In the genomic region with DNA sequence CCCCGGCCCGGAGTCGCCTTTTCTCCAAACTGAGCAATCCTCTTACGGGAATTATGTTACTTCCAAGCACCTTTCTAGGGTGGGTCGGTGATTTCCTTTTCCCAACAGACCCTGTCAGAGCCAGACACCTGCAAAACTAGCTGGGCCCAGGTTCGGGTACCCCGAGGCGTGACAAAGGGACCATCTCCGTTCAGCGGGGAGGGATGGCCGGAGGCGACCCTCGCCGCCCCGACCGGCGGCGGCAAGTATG, we compare ENCODE assay signal across 9 cellular contexts. TPM values are rescaled to one million over a fixed set of nuclear protein-coding genes. Genes with fewer than 3 reads are reported as not detected.
A peak's percentile ranks its signal among the peaks of the same experiment; 100 is the strongest.
DNase-seq lines count a peak whose midpoint lies in the region; ATAC-seq and TF ChIP-seq lines count a peak whose summit lies in the region.
"Had no signal": no experiment of that assay in that cellular context is flagged by ENCODE, and none has a peak within 500 bp of the region (broad histone marks: within the 10 kb centered on the region; RNA-seq: fewer than 3 reads in every experiment).

No MANE protein-coding gene starts in this region.

- no peaks in the 10 kb centered on the region for H3K9me2 ChIP-seq in SK-N-SH

- TF ChIP-seq POLR2A in stomach (IDR thresholded peaks at IDR 0.05) = no peak

- intact Hi-C loops in stomach (cut with DNase I; ENCODE audit: low total_unique reads) = no loop called here

- peak overlapping the region; percentile 99 for H3K4me2 ChIP-seq in SK-N-SH

- peaks cover 27% of the 10 kb centered on the region for H3K4me1 Mint-ChIP-seq in activated T-cell treated with anti-CD3 and anti-CD28 coated beads, Interleukin-2, amount 50 U/mL, for 4 hours (ENCODE audit: low read depth)

- peaks cover 10% of the 10 kb centered on the region; the same call in 1 of the 2 replicates for H4K20me1 ChIP-seq in SK-N-SH (ENCODE audit: insufficient read depth)

- H3K27me3 Mint-ChIP-seq in activated T-cell treated with anti-CD3 and anti-CD28 coated beads, Interleukin-2, amount 50 U/mL, for 4 hours (ENCODE audit: low read depth) = no peaks in the 10 kb centered on the region

- H3K36me3 ChIP-seq in SK-N-SH (replicated peaks in 1 of 2; ENCODE audit: control insufficient read depth in 1 of 2, insufficient read depth in 2 of 2, low read length in 1 of 2) (peaks cover 5 to 19% of the 10 kb centered on the region in 2 experiments), iPS-15b (ENCODE audit: control insufficient read depth, insufficient read depth, low read length) (no peaks in the 10 kb centered on the region), stomach (peaks cover 9 to 24% (median 15%) of the 10 kb centered on the region in 4 donors)

- H3K4me1 ChIP-seq in SK-N-SH (ENCODE audit: control insufficient read depth in 1 of 2, insufficient read depth in 2 of 2, low read depth in 1 of 2, low read length in 1 of 2) (peaks cover 2 to 6% of the 10 kb centered on the region in 2 experiments; a peak in 3 of 4 replicates), iPS-15b (ENCODE audit: control insufficient read depth, insufficient read depth, low read length) (no peaks in the 10 kb centered on the region), stomach (peaks cover 15 to 56% (median 37%) of the 10 kb centered on the region in 4 donors)

- peak overlapping the region; percentile 92 for H2AFZ ChIP-seq in SK-N-SH (ENCODE audit: low read depth)

- H3K27me3 ChIP-seq in SK-N-SH (ENCODE audit: insufficient read depth) (no peaks in the 10 kb centered on the region), iPS-15b (ENCODE audit: control insufficient read depth, insufficient read depth, low read length) (no peaks in the 10 kb centered on the region), stomach (no peaks in the 10 kb centered on the region)

- POLR2A ChIA-PET in SK-N-SH (lab: Yijun Ruan, JAX) = interaction anchor here (0.7 to 1.1 kb wide), 4 partner anchors 11 to 132 kb away, joined by 3 to 7 read pairs (median 6); a partner anchor contains a TSS

- 0% methylated on average over 7 of the region's 18 CpGs for WGBS in SK-N-SH (ENCODE audit: low lambda C conversion rate)
- 0 to 1% (median 1%) methylated on average over 14 to 18 of the region's 18 CpGs for WGBS in stomach, 5 donors

- H3K36me3 Mint-ChIP-seq in activated T-cell treated with anti-CD3 and anti-CD28 coated beads, Interleukin-2, amount 50 U/mL, for 4 hours (ENCODE audit: insufficient read depth) = peaks cover 17% of the 10 kb centered on the region

- H3K4me3 Mint-ChIP-seq in activated T-cell treated with anti-CD3 and anti-CD28 coated beads, Interleukin-2, amount 50 U/mL, for 4 hours = peak overlapping the region; percentile 89

- TF ChIP-seq CTCF in SK-N-SH (IDR thresholded peaks at IDR 0.05) = no peak
- no peak for TF ChIP-seq CTCF in stomach (IDR thresholded peaks at IDR 0.05)

- peaks cover 43% of the 10 kb centered on the region for H3K79me2 ChIP-seq in SK-N-SH (ENCODE audit: insufficient read depth)

- TF ChIP-seq EP300 in SK-N-SH (IDR thresholded peaks at IDR 0.05; ENCODE audit: borderline replicate concordance in 1 of 2, low read depth in 1 of 2, low read length in 1 of 2) (no peak), stomach (IDR thresholded peaks at IDR 0.05) (no peak)

- H3K9ac ChIP-seq in SK-N-SH (peak overlapping the region; percentile 86), iPS-15b (ENCODE audit: low read depth, low read length) (peak overlapping the region; percentile 40)

- no peaks in the 10 kb centered on the region for H3K9me3 ChIP-seq in SK-N-SH
- no peaks in the 10 kb centered on the region for H3K9me3 ChIP-seq in iPS-15b (ENCODE audit: control insufficient read depth, insufficient read depth, low read length)
- H3K9me3 ChIP-seq in stomach = no peaks in the 10 kb centered on the region

- CTCF ChIA-PET in SK-N-SH (lab: Yijun Ruan, JAX) = interaction anchor here (0.8 to 4.5 kb wide), 8 partner anchors 10 to 173 kb away, joined by 3 to 48 read pairs (median 4); no protein-coding TSS in a partner anchor

- TF ChIP-seq RAD21 in SK-N-SH (IDR thresholded peaks at IDR 0.05; ENCODE audit: low read length) = no peak

- H3F3A ChIP-seq in SK-N-SH (replicated peaks; ENCODE audit: insufficient read depth) = peaks cover 13% of the 10 kb centered on the region

- H3K27ac ChIP-seq in SK-N-SH (ENCODE audit: low read depth in 2 of 2, low read length in 1 of 2) (peak overlapping the region; percentile 50 to 55; a peak in 2 of 4 replicates), stomach (peak overlapping the region; percentile 90 to 94 (median 91))

- DNase-seq in SK-N-SH (no peak), stomach (no peak), NCI-H2029 treated with DMSO at 0.1 percent for 48 hours (lab: John Stamatoyannopoulos, UW) (no peak), NCI-H1436 treated with DMSO at 0.1 percent for 48 hours (lab: John Stamatoyannopoulos, UW) (no peak)
- no peak for DNase-seq in activated T-cell treated with anti-CD3 and anti-CD28 coated beads, Interleukin-2, amount 50 U/mL, for 4 hours

- H3K9me3 Mint-ChIP-seq in activated T-cell treated with anti-CD3 and anti-CD28 coated beads, Interleukin-2, amount 50 U/mL, for 4 hours = no peaks in the 10 kb centered on the region

- ATAC-seq in SK-N-SH treated with all-trans-retinoic acid at 6 μM for 48 hours (no peak), GM18868 (IDR thresholded peaks at IDR 0.05; ENCODE audit: unreplicated experiment) (no peak)
- no peak for ATAC-seq in activated T-cell treated with anti-CD3 and anti-CD28 coated beads, Interleukin-2, amount 50 U/mL, for 4 hours

- H3K4me3 ChIP-seq in SK-N-SH (ENCODE audit: low read depth in 2 of 2, low read length in 1 of 2) = peak overlapping the region; percentile 93 to 94
- H3K4me3 ChIP-seq in iPS-15b (ENCODE audit: low read depth, low read length) = peak overlapping the region; percentile 81
- H3K4me3 ChIP-seq in stomach = peak overlapping the region; percentile 84 to 94 (median 87)

TF ChIP-seq in SK-N-SH, 30 proteins besides CTCF, POLR2A, EP300 and RAD21 (continues in another document):
- TF ChIP-seq SMC3 (IDR thresholded peaks at IDR 0.05; ENCODE audit: low read depth, low read length) (no peak), MEF2A (IDR thresholded peaks at IDR 0.05; ENCODE audit: borderline replicate concordance, low read depth) (no peak), TCF12 (IDR thresholded peaks at IDR 0.05) (no peak)

TF ChIP-seq in SK-N-SH treated with all-trans-retinoic acid at 6 μM for 48 hours, 23 proteins besides CTCF, POLR2A, EP300 and RAD21 (continues in another document):
- TF ChIP-seq PPARA (CRISPR knock-in tag; IDR thresholded peaks at IDR 0.05; ENCODE audit: borderline replicate concordance) (no peak), ARNTL (CRISPR knock-in tag; IDR thresholded peaks at IDR 0.05; ENCODE audit: borderline replicate concordance, low read depth) (no peak), ZNF8 (CRISPR knock-in tag; IDR thresholded peaks at IDR 0.05) (no peak), ISL1 (CRISPR knock-in tag; IDR thresholded peaks at IDR 0.05) (no peak), SNAI2 (CRISPR knock-in tag; IDR thresholded peaks at IDR 0.05) (no peak), ESRRG (CRISPR knock-in tag; IDR thresholded peaks at IDR 0.05) (no peak), RARB (CRISPR knock-in tag; IDR thresholded peaks at IDR 0.05) (no peak), GLIS3 (CRISPR knock-in tag; IDR thresholded peaks at IDR 0.05) (no peak), ZFP30 (CRISPR knock-in tag; IDR thresholded peaks at IDR 0.05) (no peak)
- TF ChIP-seq, protein P1, sequence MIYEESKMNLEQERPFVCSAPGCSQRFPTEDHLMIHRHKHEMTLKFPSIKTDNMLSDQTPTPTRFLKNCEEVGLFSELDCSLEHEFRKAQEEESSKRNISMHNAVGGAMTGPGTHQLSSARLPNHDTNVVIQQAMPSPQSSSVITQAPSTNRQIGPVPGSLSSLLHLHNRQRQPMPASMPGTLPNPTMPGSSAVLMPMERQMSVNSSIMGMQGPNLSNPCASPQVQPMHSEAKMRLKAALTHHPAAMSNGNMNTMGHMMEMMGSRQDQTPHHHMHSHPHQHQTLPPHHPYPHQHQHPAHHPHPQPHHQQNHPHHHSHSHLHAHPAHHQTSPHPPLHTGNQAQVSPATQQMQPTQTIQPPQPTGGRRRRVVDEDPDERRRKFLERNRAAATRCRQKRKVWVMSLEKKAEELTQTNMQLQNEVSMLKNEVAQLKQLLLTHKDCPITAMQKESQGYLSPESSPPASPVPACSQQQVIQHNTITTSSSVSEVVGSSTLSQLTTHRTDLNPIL (CRISPR knock-in tag; IDR thresholded peaks at IDR 0.05; ENCODE audit: low read depth) = no peak
- TF ChIP-seq, protein P2, sequence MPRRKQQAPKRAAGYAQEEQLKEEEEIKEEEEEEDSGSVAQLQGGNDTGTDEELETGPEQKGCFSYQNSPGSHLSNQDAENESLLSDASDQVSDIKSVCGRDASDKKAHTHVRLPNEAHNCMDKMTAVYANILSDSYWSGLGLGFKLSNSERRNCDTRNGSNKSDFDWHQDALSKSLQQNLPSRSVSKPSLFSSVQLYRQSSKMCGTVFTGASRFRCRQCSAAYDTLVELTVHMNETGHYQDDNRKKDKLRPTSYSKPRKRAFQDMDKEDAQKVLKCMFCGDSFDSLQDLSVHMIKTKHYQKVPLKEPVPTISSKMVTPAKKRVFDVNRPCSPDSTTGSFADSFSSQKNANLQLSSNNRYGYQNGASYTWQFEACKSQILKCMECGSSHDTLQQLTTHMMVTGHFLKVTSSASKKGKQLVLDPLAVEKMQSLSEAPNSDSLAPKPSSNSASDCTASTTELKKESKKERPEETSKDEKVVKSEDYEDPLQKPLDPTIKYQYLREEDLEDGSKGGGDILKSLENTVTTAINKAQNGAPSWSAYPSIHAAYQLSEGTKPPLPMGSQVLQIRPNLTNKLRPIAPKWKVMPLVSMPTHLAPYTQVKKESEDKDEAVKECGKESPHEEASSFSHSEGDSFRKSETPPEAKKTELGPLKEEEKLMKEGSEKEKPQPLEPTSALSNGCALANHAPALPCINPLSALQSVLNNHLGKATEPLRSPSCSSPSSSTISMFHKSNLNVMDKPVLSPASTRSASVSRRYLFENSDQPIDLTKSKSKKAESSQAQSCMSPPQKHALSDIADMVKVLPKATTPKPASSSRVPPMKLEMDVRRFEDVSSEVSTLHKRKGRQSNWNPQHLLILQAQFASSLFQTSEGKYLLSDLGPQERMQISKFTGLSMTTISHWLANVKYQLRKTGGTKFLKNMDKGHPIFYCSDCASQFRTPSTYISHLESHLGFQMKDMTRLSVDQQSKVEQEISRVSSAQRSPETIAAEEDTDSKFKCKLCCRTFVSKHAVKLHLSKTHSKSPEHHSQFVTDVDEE (CRISPR knock-in tag; IDR thresholded peaks at IDR 0.05) = no peak

RNA-seq across cellular contexts. Expression of a gene that starts 0.4 kb away (rescaled TPM):
- 116 and 125 TPM in 2 replicates for polyA plus RNA-seq in SK-N-SH (2012; rRNA removed)
- 164 and 209 TPM in 2 replicates for polyA plus RNA-seq in SK-N-SH (2012; cell fraction: cytosol; rRNA removed)
- polyA plus RNA-seq in SK-N-SH (2012; cell fraction: nucleus; rRNA removed) = 32.6 and 73.5 TPM in 2 replicates
- 100 to 1,000 TPM; 362 to 495 (median 375) TPM for total RNA-seq in activated T-cell treated with anti-CD3 and anti-CD28 coated beads, Interleukin-2, amount 50 U/mL, for 4 hours
- total RNA-seq in stomach = 100 to 1,000 TPM in 2 of 5 donors, 10 to 100 TPM in 3; 18.1 to 140 (median 93.9) TPM
- polyA plus RNA-seq in stomach = 100 to 1,000 TPM; 152 to 217 (median 162) TPM

RNA-seq across cellular contexts. Expression of a gene that starts 51.0 kb away (rescaled TPM):
- polyA plus RNA-seq in SK-N-SH (2012; rRNA removed) (not detected in 2 replicates), stomach (under 1 TPM in 1 of 3 donors, not detected in 2; 0.05 TPM)
- polyA plus RNA-seq in SK-N-SH (2012; cell fraction: cytosol; rRNA removed) = under 0.01 TPM in 1 of 2 replicates, not detected in the other
- polyA plus RNA-seq in SK-N-SH (2012; cell fraction: nucleus; rRNA removed) = 0.01 TPM in 2 replicates
- total RNA-seq in activated T-cell treated with anti-CD3 and anti-CD28 coated beads, Interleukin-2, amount 50 U/mL, for 4 hours = not detected
- under 1 TPM in 2 of 5 donors, not detected in 3; under 0.01 to 0.45 TPM for total RNA-seq in stomach
- total RNA-seq: T-helper 1 cell treated with Interleukin-12 subunit alpha and Interleukin-12 subunit beta and Interleukin-4 antibody, amounts not matched to agents 30 ng/mL and 1 ng/mL, for 36 hours had no signal
